ENCODE assay signal across 1 cellular context in genomic region chr21:36235058-36235582, GRCh38.
TF ChIP-seq lines count a peak whose summit lies in the region.

No MANE protein-coding gene starts in this region.

TF ChIP-seq in HepG2, 621 proteins besides CTCF, POLR2A, EP300 and RAD21 (continued from another document and continues in another):
- TF ChIP-seq HHEX (CRISPR knock-in tag; IDR thresholded peaks at IDR 0.05) (peak; percentile 89), ZNF18 (CRISPR knock-in tag; IDR thresholded peaks at IDR 0.05; ENCODE audit: insufficient replicate concordance) (no peak), SUZ12 (IDR thresholded peaks at IDR 0.05; ENCODE audit: low read depth, low read length) (no peak), ZSCAN5A (CRISPR knock-in tag; IDR thresholded peaks at IDR 0.05; ENCODE audit: borderline replicate concordance) (no peak; the same call in 1 of the 2 replicates), ZBTB8A (CRISPR knock-in tag; IDR thresholded peaks at IDR 0.05; ENCODE audit: borderline replicate concordance, low read depth) (no peak), NFIC (IDR thresholded peaks at IDR 0.05; ENCODE audit: low read length) (peak; percentile 83), KLF11 (CRISPR knock-in tag; IDR thresholded peaks at IDR 0.05) (no peak), SOX6 (IDR thresholded peaks at IDR 0.05) (no peak), SOX6 (CRISPR knock-in tag; IDR thresholded peaks at IDR 0.05) (peak; percentile 92), LRRFIP1 (CRISPR knock-in tag; conservative IDR thresholded peaks at IDR 0.05) (no peak), ZNF17 (CRISPR knock-in tag; IDR thresholded peaks at IDR 0.05) (no peak), ELF4 (CRISPR knock-in tag; IDR thresholded peaks at IDR 0.05; ENCODE audit: borderline replicate concordance) (peak; percentile 53; the same call in 1 of the 2 replicates), KDM2A (CRISPR knock-in tag; IDR thresholded peaks at IDR 0.05; ENCODE audit: borderline replicate concordance, low read depth) (0 out of 2 replicates have a peak, but pooled peaks have one; percentile 18), CCDC6 (CRISPR knock-in tag; IDR thresholded peaks at IDR 0.05) (0 out of 2 replicates have a peak, but pooled peaks have one; percentile 31), MYC (CRISPR knock-in tag; IDR thresholded peaks at IDR 0.05; ENCODE audit: borderline replicate concordance) (no peak; the same call in 1 of the 2 replicates), ZBTB3 (CRISPR knock-in tag; IDR thresholded peaks at IDR 0.05; ENCODE audit: borderline replicate concordance, low read depth) (no peak), STAT5B (CRISPR knock-in tag; IDR thresholded peaks at IDR 0.05) (0 out of 2 replicates have a peak, but pooled peaks have one; percentile 56), ZNF615 (CRISPR knock-in tag; IDR thresholded peaks at IDR 0.05; ENCODE audit: borderline replicate concordance) (no peak), XRCC5 (optimal IDR thresholded peaks at IDR 0.05; ENCODE audit: low read length) (peak; percentile 75), NKX3-1 (CRISPR knock-in tag; IDR thresholded peaks at IDR 0.05) (no peak), ZNF354B (CRISPR knock-in tag; IDR thresholded peaks at IDR 0.05) (no peak), MED8 (CRISPR knock-in tag; IDR thresholded peaks at IDR 0.05; ENCODE audit: insufficient replicate concordance) (no peak), ZNF317 (CRISPR knock-in tag; IDR thresholded peaks at IDR 0.05) (no peak), ZNF280D (CRISPR knock-in tag; IDR thresholded peaks at IDR 0.05) (no peak), ZNF713 (CRISPR knock-in tag; IDR thresholded peaks at IDR 0.05) (no peak), ZNF652 (CRISPR knock-in tag; IDR thresholded peaks at IDR 0.05; ENCODE audit: borderline replicate concordance, low read depth) (no peak), ZSCAN25 (CRISPR knock-in tag; IDR thresholded peaks at IDR 0.05) (no peak), NFAT5 (CRISPR knock-in tag; IDR thresholded peaks at IDR 0.05) (no peak), CBFB (CRISPR knock-in tag; IDR thresholded peaks at IDR 0.05) (peak; percentile 99), UBTF (CRISPR knock-in tag; IDR thresholded peaks at IDR 0.05) (no peak), HDAC1 (CRISPR knock-in tag; IDR thresholded peaks at IDR 0.05) (peak; percentile 83), HNRNPUL1 (IDR thresholded peaks at IDR 0.05; ENCODE audit: low read depth, low read length) (no peak), ARNT2 (CRISPR knock-in tag; IDR thresholded peaks at IDR 0.05; ENCODE audit: low read depth) (0 out of 2 replicates have a peak, but pooled peaks have one; percentile 35), XBP1 (CRISPR knock-in tag; IDR thresholded peaks at IDR 0.05) (no peak), ETV6 (CRISPR knock-in tag; conservative IDR thresholded peaks at IDR 0.05) (no peak), SP4 (CRISPR knock-in tag; IDR thresholded peaks at IDR 0.05) (no peak), ZNF646 (CRISPR knock-in tag; IDR thresholded peaks at IDR 0.05) (no peak)
